In the genomic region with DNA sequence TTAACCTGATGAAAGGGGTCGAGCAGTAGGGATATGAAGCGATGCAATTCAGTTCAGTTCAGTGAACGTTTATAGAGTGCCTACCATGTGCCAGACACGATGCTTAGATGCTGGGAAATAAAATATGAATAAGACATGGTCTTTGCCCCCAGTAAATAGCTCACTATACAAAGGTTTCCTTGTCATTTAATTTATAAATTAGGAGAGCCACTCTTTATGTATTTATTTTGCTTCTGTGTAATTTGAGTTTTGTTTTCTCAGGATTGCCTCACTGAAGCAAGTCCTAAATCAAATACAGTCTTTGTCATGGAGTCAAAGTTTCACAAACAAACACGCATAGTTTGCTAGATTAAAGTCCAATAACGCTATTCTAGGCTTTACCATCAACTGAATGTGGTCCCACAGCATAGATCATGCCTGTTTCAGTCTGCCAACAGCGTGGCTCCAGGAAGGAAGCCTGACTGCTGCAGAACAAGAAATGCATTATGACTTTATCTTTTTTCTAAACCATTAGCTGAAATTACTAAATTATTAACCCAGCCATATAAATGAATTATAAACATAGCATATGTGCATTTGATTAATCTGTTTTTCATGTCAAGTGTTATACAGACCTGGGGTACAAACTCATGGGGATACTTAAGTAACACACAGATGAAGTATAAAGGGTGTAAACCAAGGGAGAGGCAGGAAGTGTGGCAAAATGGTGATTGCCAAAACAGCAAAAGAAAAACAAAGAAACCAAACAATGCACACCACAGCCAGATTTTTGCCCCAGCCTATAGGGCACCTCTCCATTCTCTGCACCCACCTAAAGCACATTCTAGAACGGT, we compare ENCODE assay signal across 1 cellular context.
TF ChIP-seq lines count a peak whose summit lies in the region.

No MANE protein-coding gene starts in this region.

TF ChIP-seq in HepG2, 621 proteins besides CTCF, POLR2A, EP300 and RAD21 (continued from another document and continues in another):
- TF ChIP-seq, protein P1, sequence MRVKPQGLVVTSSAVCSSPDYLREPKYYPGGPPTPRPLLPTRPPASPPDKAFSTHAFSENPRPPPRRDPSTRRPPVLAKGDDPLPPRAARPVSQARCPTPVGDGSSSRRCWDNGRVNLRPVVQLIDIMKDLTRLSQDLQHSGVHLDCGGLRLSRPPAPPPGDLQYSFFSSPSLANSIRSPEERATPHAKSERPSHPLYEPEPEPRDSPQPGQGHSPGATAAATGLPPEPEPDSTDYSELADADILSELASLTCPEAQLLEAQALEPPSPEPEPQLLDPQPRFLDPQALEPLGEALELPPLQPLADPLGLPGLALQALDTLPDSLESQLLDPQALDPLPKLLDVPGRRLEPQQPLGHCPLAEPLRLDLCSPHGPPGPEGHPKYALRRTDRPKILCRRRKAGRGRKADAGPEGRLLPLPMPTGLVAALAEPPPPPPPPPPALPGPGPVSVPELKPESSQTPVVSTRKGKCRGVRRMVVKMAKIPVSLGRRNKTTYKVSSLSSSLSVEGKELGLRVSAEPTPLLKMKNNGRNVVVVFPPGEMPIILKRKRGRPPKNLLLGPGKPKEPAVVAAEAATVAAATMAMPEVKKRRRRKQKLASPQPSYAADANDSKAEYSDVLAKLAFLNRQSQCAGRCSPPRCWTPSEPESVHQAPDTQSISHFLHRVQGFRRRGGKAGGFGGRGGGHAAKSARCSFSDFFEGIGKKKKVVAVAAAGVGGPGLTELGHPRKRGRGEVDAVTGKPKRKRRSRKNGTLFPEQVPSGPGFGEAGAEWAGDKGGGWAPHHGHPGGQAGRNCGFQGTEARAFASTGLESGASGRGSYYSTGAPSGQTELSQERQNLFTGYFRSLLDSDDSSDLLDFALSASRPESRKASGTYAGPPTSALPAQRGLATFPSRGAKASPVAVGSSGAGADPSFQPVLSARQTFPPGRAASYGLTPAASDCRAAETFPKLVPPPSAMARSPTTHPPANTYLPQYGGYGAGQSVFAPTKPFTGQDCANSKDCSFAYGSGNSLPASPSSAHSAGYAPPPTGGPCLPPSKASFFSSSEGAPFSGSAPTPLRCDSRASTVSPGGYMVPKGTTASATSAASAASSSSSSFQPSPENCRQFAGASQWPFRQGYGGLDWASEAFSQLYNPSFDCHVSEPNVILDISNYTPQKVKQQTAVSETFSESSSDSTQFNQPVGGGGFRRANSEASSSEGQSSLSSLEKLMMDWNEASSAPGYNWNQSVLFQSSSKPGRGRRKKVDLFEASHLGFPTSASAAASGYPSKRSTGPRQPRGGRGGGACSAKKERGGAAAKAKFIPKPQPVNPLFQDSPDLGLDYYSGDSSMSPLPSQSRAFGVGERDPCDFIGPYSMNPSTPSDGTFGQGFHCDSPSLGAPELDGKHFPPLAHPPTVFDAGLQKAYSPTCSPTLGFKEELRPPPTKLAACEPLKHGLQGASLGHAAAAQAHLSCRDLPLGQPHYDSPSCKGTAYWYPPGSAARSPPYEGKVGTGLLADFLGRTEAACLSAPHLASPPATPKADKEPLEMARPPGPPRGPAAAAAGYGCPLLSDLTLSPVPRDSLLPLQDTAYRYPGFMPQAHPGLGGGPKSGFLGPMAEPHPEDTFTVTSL (CRISPR knock-in tag; IDR thresholded peaks at IDR 0.05; ENCODE audit: borderline replicate concordance), result peak; percentile 99
- TF ChIP-seq, protein P2, sequence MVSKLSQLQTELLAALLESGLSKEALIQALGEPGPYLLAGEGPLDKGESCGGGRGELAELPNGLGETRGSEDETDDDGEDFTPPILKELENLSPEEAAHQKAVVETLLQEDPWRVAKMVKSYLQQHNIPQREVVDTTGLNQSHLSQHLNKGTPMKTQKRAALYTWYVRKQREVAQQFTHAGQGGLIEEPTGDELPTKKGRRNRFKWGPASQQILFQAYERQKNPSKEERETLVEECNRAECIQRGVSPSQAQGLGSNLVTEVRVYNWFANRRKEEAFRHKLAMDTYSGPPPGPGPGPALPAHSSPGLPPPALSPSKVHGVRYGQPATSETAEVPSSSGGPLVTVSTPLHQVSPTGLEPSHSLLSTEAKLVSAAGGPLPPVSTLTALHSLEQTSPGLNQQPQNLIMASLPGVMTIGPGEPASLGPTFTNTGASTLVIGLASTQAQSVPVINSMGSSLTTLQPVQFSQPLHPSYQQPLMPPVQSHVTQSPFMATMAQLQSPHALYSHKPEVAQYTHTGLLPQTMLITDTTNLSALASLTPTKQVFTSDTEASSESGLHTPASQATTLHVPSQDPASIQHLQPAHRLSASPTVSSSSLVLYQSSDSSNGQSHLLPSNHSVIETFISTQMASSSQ (IDR thresholded peaks at IDR 0.05; ENCODE audit: low read depth), result peak; percentile 73
- TF ChIP-seq, protein P2 (CRISPR knock-in tag; IDR thresholded peaks at IDR 0.05; ENCODE audit: borderline replicate concordance), result peak; percentile 90; the same call in 1 of the 2 replicates
- peak; percentile 5; the same call in 1 of the 2 replicates for TF ChIP-seq BHLHE40 (IDR thresholded peaks at IDR 0.05; ENCODE audit: low read length)
- peak; percentile 69; the same call in 1 of the 2 replicates for TF ChIP-seq SALL2 (CRISPR knock-in tag; IDR thresholded peaks at IDR 0.05)
- TF ChIP-seq ZNF576 (CRISPR knock-in tag; IDR thresholded peaks at IDR 0.05), result no peak
- no peak for TF ChIP-seq WIZ (CRISPR knock-in tag; IDR thresholded peaks at IDR 0.05)
- TF ChIP-seq ZNF530 (CRISPR knock-in tag; IDR thresholded peaks at IDR 0.05; ENCODE audit: low read depth), result no peak
- peak; percentile 87 for TF ChIP-seq SAP130 (CRISPR knock-in tag; IDR thresholded peaks at IDR 0.05; ENCODE audit: low read depth)
- TF ChIP-seq BCL6 (CRISPR knock-in tag; IDR thresholded peaks at IDR 0.05), result peak; percentile 94
- peak; percentile 92 for TF ChIP-seq PPARG (CRISPR knock-in tag; conservative IDR thresholded peaks at IDR 0.05)
- TF ChIP-seq, protein P3, sequence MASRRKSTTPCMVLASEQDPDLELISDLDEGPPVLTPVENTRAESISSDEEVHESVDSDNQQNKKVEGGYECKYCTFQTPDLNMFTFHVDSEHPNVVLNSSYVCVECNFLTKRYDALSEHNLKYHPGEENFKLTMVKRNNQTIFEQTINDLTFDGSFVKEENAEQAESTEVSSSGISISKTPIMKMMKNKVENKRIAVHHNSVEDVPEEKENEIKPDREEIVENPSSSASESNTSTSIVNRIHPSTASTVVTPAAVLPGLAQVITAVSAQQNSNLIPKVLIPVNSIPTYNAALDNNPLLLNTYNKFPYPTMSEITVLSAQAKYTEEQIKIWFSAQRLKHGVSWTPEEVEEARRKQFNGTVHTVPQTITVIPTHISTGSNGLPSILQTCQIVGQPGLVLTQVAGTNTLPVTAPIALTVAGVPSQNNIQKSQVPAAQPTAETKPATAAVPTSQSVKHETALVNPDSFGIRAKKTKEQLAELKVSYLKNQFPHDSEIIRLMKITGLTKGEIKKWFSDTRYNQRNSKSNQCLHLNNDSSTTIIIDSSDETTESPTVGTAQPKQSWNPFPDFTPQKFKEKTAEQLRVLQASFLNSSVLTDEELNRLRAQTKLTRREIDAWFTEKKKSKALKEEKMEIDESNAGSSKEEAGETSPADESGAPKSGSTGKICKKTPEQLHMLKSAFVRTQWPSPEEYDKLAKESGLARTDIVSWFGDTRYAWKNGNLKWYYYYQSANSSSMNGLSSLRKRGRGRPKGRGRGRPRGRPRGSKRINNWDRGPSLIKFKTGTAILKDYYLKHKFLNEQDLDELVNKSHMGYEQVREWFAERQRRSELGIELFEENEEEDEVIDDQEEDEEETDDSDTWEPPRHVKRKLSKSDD (CRISPR knock-in tag; IDR thresholded peaks at IDR 0.05; ENCODE audit: low read depth), result 0 out of 2 replicates have a peak, but pooled peaks have one; percentile 64
- TF ChIP-seq HNRNPH1 (optimal IDR thresholded peaks at IDR 0.05; ENCODE audit: low read depth, low read length), result no peak
- TF ChIP-seq, protein P4, sequence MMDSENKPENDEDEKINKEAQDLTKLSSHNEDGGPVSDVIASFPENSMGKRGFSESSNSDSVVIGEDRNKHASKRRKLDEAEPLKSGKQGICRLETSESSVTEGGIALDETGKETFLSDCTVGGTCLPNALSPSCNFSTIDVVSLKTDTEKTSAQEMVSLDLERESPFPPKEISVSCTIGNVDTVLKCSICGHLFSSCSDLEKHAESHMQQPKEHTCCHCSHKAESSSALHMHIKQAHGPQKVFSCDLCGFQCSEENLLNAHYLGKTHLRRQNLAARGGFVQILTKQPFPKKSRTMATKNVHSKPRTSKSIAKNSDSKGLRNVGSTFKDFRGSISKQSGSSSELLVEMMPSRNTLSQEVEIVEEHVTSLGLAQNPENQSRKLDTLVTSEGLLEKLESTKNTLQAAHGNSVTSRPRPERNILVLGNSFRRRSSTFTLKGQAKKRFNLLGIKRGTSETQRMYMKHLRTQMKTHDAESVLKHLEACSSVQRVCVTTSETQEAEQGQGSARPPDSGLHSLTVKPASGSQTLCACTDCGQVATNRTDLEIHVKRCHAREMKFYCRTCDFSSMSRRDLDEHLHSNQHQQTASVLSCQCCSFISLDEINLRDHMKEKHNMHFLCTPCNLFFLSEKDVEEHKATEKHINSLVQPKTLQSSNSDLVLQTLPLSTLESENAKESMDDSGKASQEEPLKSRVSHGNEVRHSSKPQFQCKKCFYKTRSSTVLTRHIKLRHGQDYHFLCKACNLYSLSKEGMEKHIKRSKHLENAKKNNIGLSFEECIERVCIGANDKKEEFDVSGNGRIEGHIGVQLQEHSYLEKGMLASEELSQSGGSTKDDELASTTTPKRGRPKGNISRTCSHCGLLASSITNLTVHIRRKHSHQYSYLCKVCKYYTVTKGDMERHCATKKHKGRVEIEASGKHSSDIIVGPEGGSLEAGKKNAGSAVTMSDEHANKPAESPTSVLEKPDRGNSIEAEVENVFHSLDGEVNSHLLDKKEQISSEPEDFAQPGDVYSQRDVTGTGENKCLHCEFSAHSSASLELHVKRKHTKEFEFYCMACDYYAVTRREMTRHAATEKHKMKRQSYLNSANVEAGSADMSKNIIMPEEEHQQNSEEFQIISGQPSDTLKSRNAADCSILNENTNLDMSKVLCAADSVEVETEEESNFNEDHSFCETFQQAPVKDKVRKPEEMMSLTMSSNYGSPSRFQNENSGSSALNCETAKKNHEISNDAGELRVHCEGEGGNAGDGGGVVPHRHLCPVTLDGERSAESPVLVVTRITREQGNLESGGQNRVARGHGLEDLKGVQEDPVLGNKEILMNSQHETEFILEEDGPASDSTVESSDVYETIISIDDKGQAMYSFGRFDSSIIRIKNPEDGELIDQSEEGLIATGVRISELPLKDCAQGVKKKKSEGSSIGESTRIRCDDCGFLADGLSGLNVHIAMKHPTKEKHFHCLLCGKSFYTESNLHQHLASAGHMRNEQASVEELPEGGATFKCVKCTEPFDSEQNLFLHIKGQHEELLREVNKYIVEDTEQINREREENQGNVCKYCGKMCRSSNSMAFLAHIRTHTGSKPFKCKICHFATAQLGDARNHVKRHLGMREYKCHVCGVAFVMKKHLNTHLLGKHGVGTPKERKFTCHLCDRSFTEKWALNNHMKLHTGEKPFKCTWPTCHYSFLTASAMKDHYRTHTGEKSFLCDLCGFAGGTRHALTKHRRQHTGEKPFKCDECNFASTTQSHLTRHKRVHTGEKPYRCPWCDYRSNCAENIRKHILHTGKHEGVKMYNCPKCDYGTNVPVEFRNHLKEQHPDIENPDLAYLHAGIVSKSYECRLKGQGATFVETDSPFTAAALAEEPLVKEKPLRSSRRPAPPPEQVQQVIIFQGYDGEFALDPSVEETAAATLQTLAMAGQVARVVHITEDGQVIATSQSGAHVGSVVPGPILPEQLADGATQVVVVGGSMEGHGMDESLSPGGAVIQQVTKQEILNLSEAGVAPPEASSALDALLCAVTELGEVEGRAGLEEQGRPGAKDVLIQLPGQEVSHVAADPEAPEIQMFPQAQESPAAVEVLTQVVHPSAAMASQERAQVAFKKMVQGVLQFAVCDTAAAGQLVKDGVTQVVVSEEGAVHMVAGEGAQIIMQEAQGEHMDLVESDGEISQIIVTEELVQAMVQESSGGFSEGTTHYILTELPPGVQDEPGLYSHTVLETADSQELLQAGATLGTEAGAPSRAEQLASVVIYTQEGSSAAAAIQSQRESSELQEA (CRISPR knock-in tag; IDR thresholded peaks at IDR 0.05; ENCODE audit: not compliant biosample characterization), result no peak
- TF ChIP-seq CENPT (CRISPR knock-in tag; IDR thresholded peaks at IDR 0.05; ENCODE audit: low read depth), result no peak
- TF ChIP-seq HNF4A (CRISPR knock-in tag; IDR thresholded peaks at IDR 0.05), result peak; percentile 100
- no peak; the same call in 1 of the 2 replicates for TF ChIP-seq ZNF143 (CRISPR knock-in tag; IDR thresholded peaks at IDR 0.05)
- peak; percentile 66; the same call in 1 of the 2 replicates for TF ChIP-seq ZBTB7A (CRISPR knock-in tag; IDR thresholded peaks at IDR 0.05)
- peak; percentile 74 for TF ChIP-seq ARNTL (CRISPR knock-in tag; IDR thresholded peaks at IDR 0.05)
- no peak; the same call in 1 of the 2 replicates for TF ChIP-seq ZNF24 (IDR thresholded peaks at IDR 0.05)
- no peak for TF ChIP-seq DNMT1 (CRISPR knock-in tag; IDR thresholded peaks at IDR 0.05)
- TF ChIP-seq, protein P5, sequence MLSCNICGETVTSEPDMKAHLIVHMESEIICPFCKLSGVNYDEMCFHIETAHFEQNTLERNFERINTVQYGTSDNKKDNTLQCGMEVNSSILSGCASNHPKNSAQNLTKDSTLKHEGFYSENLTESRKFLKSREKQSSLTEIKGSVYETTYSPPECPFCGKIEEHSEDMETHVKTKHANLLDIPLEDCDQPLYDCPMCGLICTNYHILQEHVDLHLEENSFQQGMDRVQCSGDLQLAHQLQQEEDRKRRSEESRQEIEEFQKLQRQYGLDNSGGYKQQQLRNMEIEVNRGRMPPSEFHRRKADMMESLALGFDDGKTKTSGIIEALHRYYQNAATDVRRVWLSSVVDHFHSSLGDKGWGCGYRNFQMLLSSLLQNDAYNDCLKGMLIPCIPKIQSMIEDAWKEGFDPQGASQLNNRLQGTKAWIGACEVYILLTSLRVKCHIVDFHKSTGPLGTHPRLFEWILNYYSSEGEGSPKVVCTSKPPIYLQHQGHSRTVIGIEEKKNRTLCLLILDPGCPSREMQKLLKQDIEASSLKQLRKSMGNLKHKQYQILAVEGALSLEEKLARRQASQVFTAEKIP (CRISPR knock-in tag; IDR thresholded peaks at IDR 0.05; ENCODE audit: borderline replicate concordance), result no peak
- peak; percentile 96 for TF ChIP-seq REPIN1 (CRISPR knock-in tag; IDR thresholded peaks at IDR 0.05; ENCODE audit: borderline replicate concordance, low read depth)
